ENCODE assay signal across 8 cellular contexts in genomic region chr1:150970818-150971582, GRCh38. TPM values are rescaled to one million over a fixed set of nuclear protein-coding genes. Genes with fewer than 3 reads are reported as not detected.
A peak's percentile ranks its signal among the peaks of the same experiment; 100 is the strongest.
DNase-seq lines count a peak whose midpoint lies in the region; ATAC-seq and TF ChIP-seq lines count a peak whose summit lies in the region.

No MANE protein-coding gene starts in this region.

- H3K36me3 ChIP-seq in ascending aorta = peaks cover 32% of the 10 kb centered on the region in 2 donors

- peak overlapping the region in 1 of 2 donors; percentile 99 for H3K4me3 ChIP-seq in ascending aorta

- H3K36me3 Mint-ChIP-seq in stimulated activated effector memory CD8-positive, alpha-beta T cell treated with anti-CD3 and anti-CD28 coated beads, Interleukin-12 subunit alpha, Interleukin-12 subunit beta, amount 100 ng/mL, for 72 hours = peaks cover 66% of the 10 kb centered on the region

- TF ChIP-seq CTCF in ascending aorta (IDR thresholded peaks at IDR 0.05) = no peak

- peak overlapping the region; percentile 95 to 99 for H3K27ac ChIP-seq in ascending aorta

- intact Hi-C loops in ascending aorta (cut with DNase I) = loop anchor here (5.0 to 10.0 kb wide), 3 partner anchors 44 to 416 kb away; partner anchors contain the start of genes GOLPH3L and SETDB1

- H3K4me3 Mint-ChIP-seq in stimulated activated effector memory CD8-positive, alpha-beta T cell treated with anti-CD3 and anti-CD28 coated beads, Interleukin-12 subunit alpha, Interleukin-12 subunit beta, amount 100 ng/mL, for 72 hours = peak overlapping the region; percentile 44

- H3K27me3 ChIP-seq in ascending aorta = no peaks in the 10 kb centered on the region

- H3K27ac Mint-ChIP-seq in stimulated activated effector memory CD8-positive, alpha-beta T cell treated with anti-CD3 and anti-CD28 coated beads, Interleukin-12 subunit alpha, Interleukin-12 subunit beta, amount 100 ng/mL, for 72 hours = peak overlapping the region; percentile 92

- H3K4me1 Mint-ChIP-seq in stimulated activated effector memory CD8-positive, alpha-beta T cell treated with anti-CD3 and anti-CD28 coated beads, Interleukin-12 subunit alpha, Interleukin-12 subunit beta, amount 100 ng/mL, for 72 hours = peaks cover 48% of the 10 kb centered on the region

- ATAC-seq in stimulated activated effector memory CD8-positive, alpha-beta T cell treated with anti-CD3 and anti-CD28 coated beads, Interleukin-12 subunit alpha, Interleukin-12 subunit beta, amount 100 ng/mL, for 72 hours = no peak
- no peak for ATAC-seq in HG02610 (IDR thresholded peaks at IDR 0.05; ENCODE audit: unreplicated experiment)

- no peaks in the 10 kb centered on the region for H3K9me3 Mint-ChIP-seq in stimulated activated effector memory CD8-positive, alpha-beta T cell treated with anti-CD3 and anti-CD28 coated beads, Interleukin-12 subunit alpha, Interleukin-12 subunit beta, amount 100 ng/mL, for 72 hours

- H3K9me3 ChIP-seq in ascending aorta = no peaks in the 10 kb centered on the region

- H3K4me1 ChIP-seq in ascending aorta = peaks cover 7 to 37% of the 10 kb centered on the region in 2 donors

- DNase-seq in HuH-7 (ENCODE audit: low spot score) (peak; percentile 88), ascending aorta (ENCODE audit: low spot score in 2 of 2) (peak in 1 of 2 donors; percentile 88), iPS-NIHi7 (ENCODE audit: extremely low spot score) (peak; percentile 45), NCI-H1417 (lab: John Stamatoyannopoulos, UW) (no peak), NOMO-1 treated with DMSO at 0.1 percent for 48 hours (lab: John Stamatoyannopoulos, UW; ENCODE audit: unreplicated experiment) (no peak)
- no peak for DNase-seq in stimulated activated effector memory CD8-positive, alpha-beta T cell treated with anti-CD3 and anti-CD28 coated beads, Interleukin-12 subunit alpha, Interleukin-12 subunit beta, amount 100 ng/mL, for 72 hours (ENCODE audit: low spot score in 2 of 2)
- no peak for DNase-seq in activated CD4-positive, alpha-beta T cell treated with anti-CD3 and anti-CD28 coated beads, Interleukin-2, amount 50 U/mL, for 4 hours

RNA-seq across cellular contexts. Expression of gene CERS2, which starts 3.6 kb away (rescaled TPM):
- total RNA-seq in ascending aorta = 114 TPM

RNA-seq across cellular contexts. Expression of gene ANXA9, which starts 11.1 kb away (rescaled TPM):
- not detected for total RNA-seq in ascending aorta

RNA-seq across cellular contexts. Expression of gene MINDY1, which starts 35.7 kb away (rescaled TPM):
- 9.7 TPM for total RNA-seq in ascending aorta

RNA-seq across cellular contexts. Expression of gene PRUNE1, which starts 37.2 kb away (rescaled TPM):
- 36.5 TPM for total RNA-seq in ascending aorta

RNA-seq across cellular contexts. Expression of gene SETDB1, which starts 44.8 kb away (rescaled TPM):
- 21.3 TPM for total RNA-seq in ascending aorta

Comparison
In these comparisons a context has a peak if more than half of its experiments do, and no peak if none do; other contexts are left out.
1. DNase-seq: peak in HuH-7 (single experiment) and iPS-NIHi7 (single experiment); none in stimulated activated effector memory CD8-positive, alpha-beta T cell treated with anti-CD3 and anti-CD28 coated beads, Interleukin-12 subunit alpha, Interleukin-12 subunit beta, amount 100 ng/mL, for 72 hours (0 of 2), NCI-H1417 (0 of 3), NOMO-1 treated with DMSO at 0.1 percent for 48 hours (single experiment) and activated CD4-positive, alpha-beta T cell treated with anti-CD3 and anti-CD28 coated beads, Interleukin-2, amount 50 U/mL, for 4 hours (0 of 2).